8 cellular contexts compared by ENCODE assay signal in the genomic region with DNA sequence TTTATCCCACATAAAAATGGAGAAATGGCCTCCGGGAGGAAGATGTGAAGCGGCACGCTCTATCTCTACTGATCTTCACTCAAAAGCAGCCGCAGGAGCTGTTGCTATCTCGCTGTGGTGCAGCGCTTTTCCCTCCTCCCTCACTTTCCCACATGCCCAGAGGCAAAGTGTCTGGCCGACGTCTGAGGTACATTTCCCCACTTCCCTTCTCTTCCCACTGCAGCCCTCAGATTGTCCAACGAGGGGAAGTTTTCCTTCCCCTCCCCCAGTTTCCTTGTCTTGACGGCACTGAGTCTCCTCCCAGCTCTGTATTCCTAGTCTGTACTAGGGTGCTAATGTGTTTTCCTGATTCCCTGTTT. TPM values are rescaled to one million over a fixed set of nuclear protein-coding genes. Genes with fewer than 3 reads are reported as not detected.
DNase-seq lines count a peak whose midpoint lies in the region; ATAC-seq, FAIRE-seq and TF ChIP-seq lines count a peak whose summit lies in the region.

No MANE protein-coding gene starts in this region.

- CTCF ChIA-PET in HepG2 (lab: Yijun Ruan, JAX; ENCODE audit: low intra/inter-chr PET ratio, low total read pairs) (no interaction called here), GM10248 (lab: Yijun Ruan, JAX) (no interaction called here)

- peaks cover 76% of the 10 kb centered on the region for H3K27me3 Mint-ChIP-seq in central memory CD8-positive, alpha-beta T cell
- peaks cover 26% of the 10 kb centered on the region for H3K27me3 Mint-ChIP-seq in memory B cell

- H3K4me1 ChIP-seq in liver (ENCODE audit: control insufficient read depth in 4 of 4, insufficient read depth in 4 of 4, low read length in 3 of 4): peaks cover 7 to 16% (median 13%) of the 10 kb centered on the region in 4 donors
- H3K4me1 ChIP-seq in HepG2 (ENCODE audit: insufficient read depth, low read length): no peaks in the 10 kb centered on the region
- H3K4me1 ChIP-seq in vagina: peaks cover 19% of the 10 kb centered on the region

- intact Hi-C loops in HepG2 (cut with micrococcal nuclease; ENCODE audit: unreplicated experiment): no loop called here
- intact Hi-C loops in vagina (cut with DNase I): no loop called here

- WGBS in liver: 4% methylated on average over 10 of the region's 10 CpGs
- 25% methylated on average over 10 of the region's 10 CpGs for WGBS in HepG2 (ENCODE audit: low lambda C conversion rate)

- H3K9me3 Mint-ChIP-seq in central memory CD8-positive, alpha-beta T cell: no peaks in the 10 kb centered on the region
- peaks cover 1% of the 10 kb centered on the region for H3K9me3 Mint-ChIP-seq in memory B cell

- TF ChIP-seq RAD21 in liver (IDR thresholded peaks at IDR 0.05) (no peak), HepG2 (CRISPR knock-in tag; IDR thresholded peaks at IDR 0.05) (no peak)

- TF ChIP-seq CTCF in liver (IDR thresholded peaks at IDR 0.05; ENCODE audit: low read depth, low read length, missing input control) (no peak), HepG2 (CRISPR knock-in tag; IDR thresholded peaks at IDR 0.05) (no peak), vagina (IDR thresholded peaks at IDR 0.05) (no peak), GM10248 (IDR thresholded peaks at IDR 0.05; ENCODE audit: control extremely low read depth, extremely low read depth, low read depth, missing control alignments) (no peak)

- H3K27me3 ChIP-seq in liver (ENCODE audit: control insufficient read depth in 4 of 4, insufficient read depth in 4 of 4, low read length in 3 of 4): peaks cover 0 to 19% (median 5%) of the 10 kb centered on the region in 4 donors
- peaks cover 1 to 6% of the 10 kb centered on the region in 2 experiments; a peak in 3 of 5 replicates for H3K27me3 ChIP-seq in HepG2 (ENCODE audit: control insufficient read depth in 1 of 2, insufficient read depth in 2 of 2, low read length in 2 of 2)
- no peaks in the 10 kb centered on the region for H3K27me3 ChIP-seq in vagina

- H3K27ac ChIP-seq in liver (ENCODE audit: low read depth in 1 of 2, low read length in 2 of 2) (no peak overlapping the region), HepG2 (ENCODE audit: extremely low read length, insufficient read depth, low read length) (no peak overlapping the region), vagina (no peak overlapping the region)

- H3K4me2 ChIP-seq in HepG2 (ENCODE audit: low read depth, low read length): no peak overlapping the region

- no peaks in the 10 kb centered on the region for H4K20me1 ChIP-seq in HepG2 (ENCODE audit: insufficient read depth, low read length)

- TF ChIP-seq EP300 in HepG2 (IDR thresholded peaks at IDR 0.05; ENCODE audit: low read depth in 2 of 2, low read length in 2 of 2) (no peak), HepG2 (CRISPR knock-in tag; IDR thresholded peaks at IDR 0.05; ENCODE audit: borderline replicate concordance) (no peak)

- H3K27ac Mint-ChIP-seq in central memory CD8-positive, alpha-beta T cell (ENCODE audit: low read depth): no peak overlapping the region
- no peak overlapping the region for H3K27ac Mint-ChIP-seq in memory B cell

- H3K4me1 Mint-ChIP-seq in central memory CD8-positive, alpha-beta T cell: peaks cover 7% of the 10 kb centered on the region
- peaks cover 3% of the 10 kb centered on the region for H3K4me1 Mint-ChIP-seq in memory B cell

- no peaks in the 10 kb centered on the region for H3K79me2 ChIP-seq in HepG2 (ENCODE audit: insufficient read depth, low read length)

- peak overlapping the region; percentile 69 for H3K4me3 Mint-ChIP-seq in central memory CD8-positive, alpha-beta T cell
- H3K4me3 Mint-ChIP-seq in memory B cell: peak overlapping the region; percentile 77

- no peak overlapping the region for H3K9ac ChIP-seq in liver (ENCODE audit: low read depth in 1 of 2, low read length in 2 of 2)
- H3K9ac ChIP-seq in HepG2 (ENCODE audit: insufficient read depth, low read depth, low read length): no peak overlapping the region

- no peak for DNase-seq in HepG2 (ENCODE audit: low spot score)
- DNase-seq in central memory CD8-positive, alpha-beta T cell (ENCODE audit: low spot score in 2 of 2): no peak
- no peak for DNase-seq in memory B cell (ENCODE audit: low spot score in 2 of 2)
- DNase-seq in vagina (ENCODE audit: extremely low spot score in 2 of 2): no peak
- DNase-seq in GM10248 (ENCODE audit: extremely low spot score): no peak
- DNase-seq in RCC 7860 (ENCODE audit: low spot score): no peak

- H3K9me3 ChIP-seq in liver (ENCODE audit: control insufficient read depth in 4 of 4, low read length in 3 of 4) (no peaks in the 10 kb centered on the region), HepG2 (ENCODE audit: low read length) (no peaks in the 10 kb centered on the region), vagina (no peaks in the 10 kb centered on the region)

- in situ Hi-C loops in HepG2 (cut with HindIII; ENCODE audit: extremely low pct_ligation_motif_present, low pct_unique_long_range_greater_than_20kb): no loop called here

- TF ChIP-seq POLR2A in HepG2 (IDR thresholded peaks at IDR 0.05; ENCODE audit: insufficient read depth in 1 of 2, low read depth in 2 of 2, low read length in 2 of 2) (no peak), vagina (IDR thresholded peaks at IDR 0.05) (no peak)

- POLR2A ChIA-PET in HepG2 (lab: Yijun Ruan, JAX): no interaction called here
- POLR2A ChIA-PET in GM10248 (lab: Yijun Ruan, JAX): no interaction called here

- H3K36me3 ChIP-seq in liver (ENCODE audit: control insufficient read depth in 4 of 4, insufficient read depth in 3 of 4, low read depth in 1 of 4, low read length in 3 of 4) (no peaks in the 10 kb centered on the region), HepG2 (replicated peaks in 1 of 2; ENCODE audit: control insufficient read depth in 1 of 2, insufficient read depth in 2 of 2, low read length in 2 of 2) (no peaks in the 10 kb centered on the region), vagina (no peaks in the 10 kb centered on the region)

- peaks cover 4% of the 10 kb centered on the region for H3K36me3 Mint-ChIP-seq in central memory CD8-positive, alpha-beta T cell (ENCODE audit: insufficient read depth)
- H3K36me3 Mint-ChIP-seq in memory B cell: no peaks in the 10 kb centered on the region

- BruUV-seq in HepG2 (replicated peaks; lab: Mats Ljungman, UMichigan): no TSS peak

- no peak for FAIRE-seq in HepG2 (lab: Jason Lieb, UNC)
- FAIRE-seq in RCC 7860 (lab: Jason Lieb, UNC): no peak

- H3K4me3 ChIP-seq in liver (ENCODE audit: low read depth in 1 of 3, low read length in 3 of 3) (peak overlapping the region; percentile 45 to 65 (median 59)), HepG2 (replicated peaks in 1 of 3; ENCODE audit: insufficient read depth in 1 of 3, low read depth in 2 of 3, low read length in 3 of 3) (no peak overlapping the region), vagina (peak overlapping the region; percentile 51 to 58)

- no peak overlapping the region for H2AFZ ChIP-seq in HepG2 (ENCODE audit: low read length)

- ATAC-seq in HepG2 (no peak), memory B cell (ENCODE audit: low read depth) (no peak), GM21381 (IDR thresholded peaks at IDR 0.05; ENCODE audit: unreplicated experiment) (no peak)
- ATAC-seq in central memory CD8-positive, alpha-beta T cell (replicated peaks; ENCODE audit: extremely low read depth, poor library complexity, severe bottlenecking): no peak

TF ChIP-seq in liver, 16 proteins besides CTCF, POLR2A, EP300 and RAD21 (continues in another document):
- TF ChIP-seq HNF4A (conservative IDR thresholded peaks at IDR 0.05): no peak

TF ChIP-seq in HepG2, 621 proteins besides CTCF, POLR2A, EP300 and RAD21 (continues in another document):
- no peak for TF ChIP-seq ARID2 (CRISPR knock-in tag; IDR thresholded peaks at IDR 0.05; ENCODE audit: borderline replicate concordance)
- TF ChIP-seq, protein P1, sequence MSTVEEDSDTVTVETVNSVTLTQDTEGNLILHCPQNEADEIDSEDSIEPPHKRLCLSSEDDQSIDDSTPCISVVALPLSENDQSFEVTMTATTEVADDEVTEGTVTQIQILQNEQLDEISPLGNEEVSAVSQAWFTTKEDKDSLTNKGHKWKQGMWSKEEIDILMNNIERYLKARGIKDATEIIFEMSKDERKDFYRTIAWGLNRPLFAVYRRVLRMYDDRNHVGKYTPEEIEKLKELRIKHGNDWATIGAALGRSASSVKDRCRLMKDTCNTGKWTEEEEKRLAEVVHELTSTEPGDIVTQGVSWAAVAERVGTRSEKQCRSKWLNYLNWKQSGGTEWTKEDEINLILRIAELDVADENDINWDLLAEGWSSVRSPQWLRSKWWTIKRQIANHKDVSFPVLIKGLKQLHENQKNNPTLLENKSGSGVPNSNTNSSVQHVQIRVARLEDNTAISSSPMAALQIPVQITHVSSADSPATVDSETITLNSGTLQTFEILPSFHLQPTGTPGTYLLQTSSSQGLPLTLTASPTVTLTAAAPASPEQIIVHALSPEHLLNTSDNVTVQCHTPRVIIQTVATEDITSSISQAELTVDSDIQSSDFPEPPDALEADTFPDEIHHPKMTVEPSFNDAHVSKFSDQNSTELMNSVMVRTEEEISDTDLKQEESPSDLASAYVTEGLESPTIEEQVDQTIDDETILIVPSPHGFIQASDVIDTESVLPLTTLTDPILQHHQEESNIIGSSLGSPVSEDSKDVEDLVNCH (CRISPR knock-in tag; IDR thresholded peaks at IDR 0.05): no peak

RNA-seq across cellular contexts. Expression of gene COL25A1, which starts 0.7 kb away (rescaled TPM):
- total RNA-seq in liver (1 to 10 TPM; 3.1 to 4.4 TPM), HepG2 (2016; rRNA removed; fragmentation: Illumina TruSeq; extraction: Trizol) (not detected in 2 replicates), vagina (0.49 TPM)
- polyA plus RNA-seq in liver (1 to 10 TPM in 1 of 2 donors, under 1 TPM in 1; 0.61 to 1.2 TPM), HepG2 (2011; rRNA removed) (not detected in 2 replicates)
- total RNA-seq in HepG2 (2016; cell fraction: cytosol; rRNA removed; fragmentation: Illumina TruSeq; extraction: Trizol; ENCODE audit: low read depth): not detected in 2 replicates
- total RNA-seq in HepG2 (2016; cell fraction: insoluble cytoplasmic fraction; rRNA removed; fragmentation: Illumina TruSeq; extraction: Trizol): not detected in 2 replicates
- total RNA-seq in HepG2 (2016; cell fraction: membrane; rRNA removed; fragmentation: Illumina TruSeq; extraction: Trizol): not detected in 2 replicates
- not detected in 2 replicates for total RNA-seq in HepG2 (2016; cell fraction: nucleus; rRNA removed; fragmentation: Illumina TruSeq; extraction: Trizol)
- polyA plus RNA-seq in HepG2 (2011; cell fraction: cytosol; rRNA removed): not detected in 2 replicates
- polyA plus RNA-seq in HepG2 (2011; cell fraction: nucleus; rRNA removed): 0.02 and 0.05 TPM in 2 replicates
- polyA plus RNA-seq in HepG2 (2012): 0.03 TPM in 1 of 2 replicates, not detected in the other
- not detected in 2 replicates for polyA plus RNA-seq in HepG2 (2016; cell fraction: cytosol; fragmentation: Illumina TruSeq; extraction: Trizol; ENCODE audit: low read depth)
- polyA plus RNA-seq in HepG2 (2016; cell fraction: insoluble cytoplasmic fraction; fragmentation: Illumina TruSeq; extraction: Trizol; ENCODE audit: low read depth): not detected in 2 replicates
- polyA plus RNA-seq in HepG2 (2016; cell fraction: membrane; fragmentation: Illumina TruSeq; extraction: Trizol; ENCODE audit: low read depth): not detected in 2 replicates
- polyA plus RNA-seq in HepG2 (2016; cell fraction: nucleus; fragmentation: Illumina TruSeq; extraction: Trizol; ENCODE audit: insufficient read depth, low read depth): not detected in 2 replicates
- 23.4 TPM in 1 of 2 replicates, not detected in the other for polyA minus RNA-seq in HepG2 (2011; rRNA and poly(A)+ RNA removed; ENCODE audit: low replicate concordance)
- polyA minus RNA-seq in HepG2 (2011; cell fraction: cytosol; rRNA and poly(A)+ RNA removed): not detected in 2 replicates
- polyA minus RNA-seq in HepG2 (2011; cell fraction: nucleus; rRNA and poly(A)+ RNA removed): 0.13 TPM in 1 of 2 replicates, not detected in the other

Comparison
In these comparisons a context has a peak if more than half of its experiments do, and no peak if none do; other contexts are left out.
1. H3K4me3 ChIP-seq: peak in liver (3 of 3) and vagina (2 of 2); none in HepG2 (0 of 3).